Comparison of ENCODE assay signal across 1 cellular context in the genomic region with DNA sequence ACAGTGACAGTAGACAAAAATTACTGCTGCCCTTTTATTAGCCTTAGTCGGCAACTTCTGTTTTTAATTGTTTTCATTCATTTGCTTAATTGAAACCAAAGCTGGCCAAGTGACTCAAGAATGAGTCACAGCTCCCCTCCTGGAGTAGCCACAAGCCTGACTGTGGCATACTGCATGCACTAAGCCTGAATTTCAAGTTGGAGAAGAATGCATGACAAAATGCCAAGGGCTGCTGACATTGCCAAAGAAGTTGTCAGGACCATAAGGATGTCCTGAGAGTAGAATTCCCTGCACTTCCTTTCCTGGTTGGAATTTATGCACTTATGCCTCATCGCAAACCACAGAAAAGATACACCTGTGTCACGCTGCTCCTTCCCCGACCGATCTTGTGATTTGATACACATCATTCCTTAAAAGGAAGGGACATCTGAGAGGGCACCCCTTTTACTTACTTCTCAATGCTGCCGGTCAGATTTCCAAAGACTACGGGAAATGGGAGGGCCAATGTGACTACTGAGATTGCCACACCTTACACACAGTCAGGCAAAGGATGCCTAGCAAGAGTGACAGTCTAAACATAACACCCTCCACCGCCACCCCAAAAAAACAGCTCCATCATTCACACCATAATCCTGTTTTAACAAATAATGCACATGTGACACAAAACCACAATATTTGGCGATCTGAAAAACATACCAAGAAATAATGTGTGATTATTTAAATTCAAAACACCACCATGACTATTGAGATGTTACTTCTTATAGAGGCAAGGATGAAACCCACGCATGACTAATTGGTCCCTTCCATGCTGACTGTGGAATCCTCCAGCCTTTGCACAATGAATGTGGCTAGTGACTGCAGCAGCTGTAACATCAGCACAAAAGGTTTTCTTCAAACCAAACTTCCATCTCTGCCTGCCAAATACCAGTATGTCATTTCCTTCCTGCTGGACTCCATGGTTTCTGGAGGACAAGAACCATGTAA.
A peak's percentile ranks its signal among the peaks of the same experiment; 100 is the strongest.
TF ChIP-seq lines count a peak whose summit lies in the region.

No MANE protein-coding gene starts in this region.

TF ChIP-seq in HEK293, 187 proteins besides CTCF, POLR2A, EP300 and RAD21 (continued from another document and continues in another):
- TF ChIP-seq ZNF155 (tag by site-specific recombination; IDR thresholded peaks at IDR 0.05) (no peak), ZBTB20 (tag by site-specific recombination; IDR thresholded peaks at IDR 0.05) (peak; percentile 27; the same call in 1 of the 2 replicates), GFI1B (tag by site-specific recombination; IDR thresholded peaks at IDR 0.05) (peak; percentile 45; the same call in 1 of the 2 replicates), ZNF157 (tag by site-specific recombination; IDR thresholded peaks at IDR 0.05) (no peak), ZNF239 (tag by site-specific recombination; IDR thresholded peaks at IDR 0.05) (no peak), ZNF112 (tag by site-specific recombination; IDR thresholded peaks at IDR 0.05) (no peak), ZNF830 (tag by site-specific recombination; IDR thresholded peaks at IDR 0.05; ENCODE audit: low read depth) (no peak), ZBTB48 (tag by site-specific recombination; IDR thresholded peaks at IDR 0.05) (no peak), SALL2 (tag by site-specific recombination; IDR thresholded peaks at IDR 0.05; ENCODE audit: borderline replicate concordance) (no peak), IKZF3 (tag by site-specific recombination; IDR thresholded peaks at IDR 0.05) (peak; percentile 78), ZNF549 (tag by site-specific recombination; IDR thresholded peaks at IDR 0.05) (no peak), ZNF707 (tag by site-specific recombination; IDR thresholded peaks at IDR 0.05) (no peak), ZNF10 (tag by site-specific recombination; IDR thresholded peaks at IDR 0.05) (no peak), BCL11B (tag by site-specific recombination; IDR thresholded peaks at IDR 0.05; ENCODE audit: low read depth) (no peak), ZNF404 (tag by site-specific recombination; IDR thresholded peaks at IDR 0.05) (no peak), SP7 (tag by site-specific recombination; IDR thresholded peaks at IDR 0.05) (peak; percentile 83), SETDB1 (IDR thresholded peaks at IDR 0.05; ENCODE audit: insufficient read length, low read length) (no peak), ZNF223 (tag by site-specific recombination; IDR thresholded peaks at IDR 0.05) (no peak), ZNF626 (tag by site-specific recombination; IDR thresholded peaks at IDR 0.05) (no peak), ZFP3 (tag by site-specific recombination; IDR thresholded peaks at IDR 0.05; ENCODE audit: low read depth) (no peak), ZNF654 (tag by site-specific recombination; IDR thresholded peaks at IDR 0.05; ENCODE audit: low read depth) (no peak), ZNF214 (tag by site-specific recombination; IDR thresholded peaks at IDR 0.05; ENCODE audit: borderline replicate concordance) (no peak), YY1 (tag by site-specific recombination; IDR thresholded peaks at IDR 0.05) (no peak), ZNF510 (tag by site-specific recombination; IDR thresholded peaks at IDR 0.05; ENCODE audit: insufficient replicate concordance) (no peak), ZNF555 (tag by site-specific recombination; conservative IDR thresholded peaks at IDR 0.05) (no peak), HOXC10 (CRISPR knock-in tag; IDR thresholded peaks at IDR 0.05) (no peak), ZNF473 (tag by site-specific recombination; IDR thresholded peaks at IDR 0.05) (no peak), OVOL3 (tag by site-specific recombination; IDR thresholded peaks at IDR 0.05) (no peak), ZNF701 (tag by site-specific recombination; IDR thresholded peaks at IDR 0.05) (no peak), SP2 (tag by site-specific recombination; IDR thresholded peaks at IDR 0.05) (no peak), ZNF785 (tag by site-specific recombination; IDR thresholded peaks at IDR 0.05) (no peak), ZNF792 (tag by site-specific recombination; IDR thresholded peaks at IDR 0.05) (no peak), ZNF335 (tag by site-specific recombination; conservative IDR thresholded peaks at IDR 0.05) (peak; percentile 75), KLF1 (tag by site-specific recombination; IDR thresholded peaks at IDR 0.05) (no peak), ZNF514 (tag by site-specific recombination; IDR thresholded peaks at IDR 0.05) (no peak), TRIM28 (IDR thresholded peaks at IDR 0.05; ENCODE audit: borderline replicate concordance, low read length) (no peak), SCRT2 (tag by site-specific recombination; IDR thresholded peaks at IDR 0.05) (no peak), ZNF624 (tag by site-specific recombination; IDR thresholded peaks at IDR 0.05) (no peak), ZNF19 (tag by site-specific recombination; IDR thresholded peaks at IDR 0.05; ENCODE audit: low read depth) (no peak)
- TF ChIP-seq, protein P1, sequence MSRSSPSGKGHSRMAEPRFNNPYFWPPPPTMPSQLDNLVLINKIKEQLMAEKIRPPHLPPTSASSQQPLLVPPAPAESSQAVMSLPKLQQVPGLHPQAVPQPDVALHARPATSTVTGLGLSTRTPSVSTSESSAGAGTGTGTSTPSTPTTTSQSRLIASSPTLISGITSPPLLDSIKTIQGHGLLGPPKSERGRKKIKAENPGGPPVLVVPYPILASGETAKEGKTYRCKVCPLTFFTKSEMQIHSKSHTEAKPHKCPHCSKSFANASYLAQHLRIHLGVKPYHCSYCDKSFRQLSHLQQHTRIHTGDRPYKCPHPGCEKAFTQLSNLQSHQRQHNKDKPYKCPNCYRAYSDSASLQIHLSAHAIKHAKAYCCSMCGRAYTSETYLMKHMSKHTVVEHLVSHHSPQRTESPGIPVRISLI (tag by site-specific recombination; IDR thresholded peaks at IDR 0.05): no peak
- TF ChIP-seq, protein P2, sequence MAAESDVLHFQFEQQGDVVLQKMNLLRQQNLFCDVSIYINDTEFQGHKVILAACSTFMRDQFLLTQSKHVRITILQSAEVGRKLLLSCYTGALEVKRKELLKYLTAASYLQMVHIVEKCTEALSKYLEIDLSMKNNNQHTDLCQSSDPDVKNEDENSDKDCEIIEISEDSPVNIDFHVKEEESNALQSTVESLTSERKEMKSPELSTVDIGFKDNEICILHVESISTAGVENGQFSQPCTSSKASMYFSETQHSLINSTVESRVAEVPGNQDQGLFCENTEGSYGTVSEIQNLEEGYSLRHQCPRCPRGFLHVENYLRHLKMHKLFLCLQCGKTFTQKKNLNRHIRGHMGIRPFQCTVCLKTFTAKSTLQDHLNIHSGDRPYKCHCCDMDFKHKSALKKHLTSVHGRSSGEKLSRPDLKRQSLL (tag by site-specific recombination; IDR thresholded peaks at IDR 0.05): no peak
- TF ChIP-seq, protein P3, sequence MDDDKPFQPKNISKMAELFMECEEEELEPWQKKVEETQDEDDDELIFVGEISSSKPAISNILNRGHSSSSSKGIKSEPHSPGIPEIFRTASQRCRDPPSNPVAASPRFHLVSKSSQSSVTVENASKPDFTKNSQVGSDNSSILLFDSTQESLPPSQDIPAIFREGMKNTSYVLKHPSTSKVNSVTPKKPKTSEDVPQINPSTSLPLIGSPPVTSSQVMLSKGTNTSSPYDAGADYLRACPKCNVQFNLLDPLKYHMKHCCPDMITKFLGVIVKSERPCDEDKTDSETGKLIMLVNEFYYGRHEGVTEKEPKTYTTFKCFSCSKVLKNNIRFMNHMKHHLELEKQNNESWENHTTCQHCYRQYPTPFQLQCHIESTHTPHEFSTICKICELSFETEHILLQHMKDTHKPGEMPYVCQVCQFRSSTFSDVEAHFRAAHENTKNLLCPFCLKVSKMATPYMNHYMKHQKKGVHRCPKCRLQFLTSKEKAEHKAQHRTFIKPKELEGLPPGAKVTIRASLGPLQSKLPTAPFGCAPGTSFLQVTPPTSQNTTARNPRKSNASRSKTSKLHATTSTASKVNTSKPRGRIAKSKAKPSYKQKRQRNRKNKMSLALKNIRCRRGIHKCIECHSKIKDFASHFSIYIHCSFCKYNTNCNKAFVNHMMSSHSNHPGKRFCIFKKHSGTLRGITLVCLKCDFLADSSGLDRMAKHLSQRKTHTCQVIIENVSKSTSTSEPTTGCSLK (tag by site-specific recombination; IDR thresholded peaks at IDR 0.05): no peak
- TF ChIP-seq, protein P4, sequence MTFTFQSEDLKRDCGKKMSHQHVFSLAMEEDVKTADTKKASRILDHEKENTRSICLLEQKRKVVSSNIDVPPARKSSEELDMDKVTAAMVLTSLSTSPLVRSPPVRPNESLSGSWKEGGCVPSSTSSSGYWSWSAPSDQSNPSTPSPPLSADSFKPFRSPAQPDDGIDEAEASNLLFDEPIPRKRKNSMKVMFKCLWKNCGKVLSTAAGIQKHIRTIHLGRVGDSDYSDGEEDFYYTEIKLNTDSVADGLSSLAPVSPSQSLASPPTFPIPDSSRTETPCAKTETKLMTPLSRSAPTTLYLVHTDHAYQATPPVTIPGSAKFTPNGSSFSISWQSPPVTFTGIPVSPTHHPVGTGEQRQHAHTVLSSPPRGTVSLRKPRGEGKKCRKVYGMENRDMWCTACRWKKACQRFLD (tag by site-specific recombination; IDR thresholded peaks at IDR 0.05): no peak
- TF ChIP-seq, protein P5, sequence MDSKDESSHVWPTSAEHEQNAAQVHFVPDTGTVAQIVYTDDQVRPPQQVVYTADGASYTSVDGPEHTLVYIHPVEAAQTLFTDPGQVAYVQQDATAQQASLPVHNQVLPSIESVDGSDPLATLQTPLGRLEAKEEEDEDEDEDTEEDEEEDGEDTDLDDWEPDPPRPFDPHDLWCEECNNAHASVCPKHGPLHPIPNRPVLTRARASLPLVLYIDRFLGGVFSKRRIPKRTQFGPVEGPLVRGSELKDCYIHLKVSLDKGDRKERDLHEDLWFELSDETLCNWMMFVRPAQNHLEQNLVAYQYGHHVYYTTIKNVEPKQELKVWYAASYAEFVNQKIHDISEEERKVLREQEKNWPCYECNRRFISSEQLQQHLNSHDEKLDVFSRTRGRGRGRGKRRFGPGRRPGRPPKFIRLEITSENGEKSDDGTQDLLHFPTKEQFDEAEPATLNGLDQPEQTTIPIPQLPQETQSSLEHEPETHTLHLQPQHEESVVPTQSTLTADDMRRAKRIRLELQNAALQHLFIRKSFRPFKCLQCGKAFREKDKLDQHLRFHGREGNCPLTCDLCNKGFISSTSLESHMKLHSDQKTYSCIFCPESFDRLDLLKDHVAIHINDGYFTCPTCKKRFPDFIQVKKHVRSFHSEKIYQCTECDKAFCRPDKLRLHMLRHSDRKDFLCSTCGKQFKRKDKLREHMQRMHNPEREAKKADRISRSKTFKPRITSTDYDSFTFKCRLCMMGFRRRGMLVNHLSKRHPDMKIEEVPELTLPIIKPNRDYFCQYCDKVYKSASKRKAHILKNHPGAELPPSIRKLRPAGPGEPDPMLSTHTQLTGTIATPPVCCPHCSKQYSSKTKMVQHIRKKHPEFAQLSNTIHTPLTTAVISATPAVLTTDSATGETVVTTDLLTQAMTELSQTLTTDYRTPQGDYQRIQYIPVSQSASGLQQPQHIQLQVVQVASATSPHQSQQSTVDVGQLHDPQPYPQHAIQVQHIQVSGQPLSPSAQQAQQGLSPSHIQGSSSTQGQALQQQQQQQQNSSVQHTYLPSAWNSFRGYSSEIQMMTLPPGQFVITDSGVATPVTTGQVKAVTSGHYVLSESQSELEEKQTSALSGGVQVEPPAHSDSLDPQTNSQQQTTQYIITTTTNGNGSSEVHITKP (tag by site-specific recombination; IDR thresholded peaks at IDR 0.05): peak; percentile 81
- TF ChIP-seq, protein P6, sequence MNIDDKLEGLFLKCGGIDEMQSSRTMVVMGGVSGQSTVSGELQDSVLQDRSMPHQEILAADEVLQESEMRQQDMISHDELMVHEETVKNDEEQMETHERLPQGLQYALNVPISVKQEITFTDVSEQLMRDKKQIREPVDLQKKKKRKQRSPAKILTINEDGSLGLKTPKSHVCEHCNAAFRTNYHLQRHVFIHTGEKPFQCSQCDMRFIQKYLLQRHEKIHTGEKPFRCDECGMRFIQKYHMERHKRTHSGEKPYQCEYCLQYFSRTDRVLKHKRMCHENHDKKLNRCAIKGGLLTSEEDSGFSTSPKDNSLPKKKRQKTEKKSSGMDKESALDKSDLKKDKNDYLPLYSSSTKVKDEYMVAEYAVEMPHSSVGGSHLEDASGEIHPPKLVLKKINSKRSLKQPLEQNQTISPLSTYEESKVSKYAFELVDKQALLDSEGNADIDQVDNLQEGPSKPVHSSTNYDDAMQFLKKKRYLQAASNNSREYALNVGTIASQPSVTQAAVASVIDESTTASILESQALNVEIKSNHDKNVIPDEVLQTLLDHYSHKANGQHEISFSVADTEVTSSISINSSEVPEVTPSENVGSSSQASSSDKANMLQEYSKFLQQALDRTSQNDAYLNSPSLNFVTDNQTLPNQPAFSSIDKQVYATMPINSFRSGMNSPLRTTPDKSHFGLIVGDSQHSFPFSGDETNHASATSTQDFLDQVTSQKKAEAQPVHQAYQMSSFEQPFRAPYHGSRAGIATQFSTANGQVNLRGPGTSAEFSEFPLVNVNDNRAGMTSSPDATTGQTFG (tag by site-specific recombination; IDR thresholded peaks at IDR 0.05; ENCODE audit: borderline replicate concordance): no peak
- TF ChIP-seq, protein P7, sequence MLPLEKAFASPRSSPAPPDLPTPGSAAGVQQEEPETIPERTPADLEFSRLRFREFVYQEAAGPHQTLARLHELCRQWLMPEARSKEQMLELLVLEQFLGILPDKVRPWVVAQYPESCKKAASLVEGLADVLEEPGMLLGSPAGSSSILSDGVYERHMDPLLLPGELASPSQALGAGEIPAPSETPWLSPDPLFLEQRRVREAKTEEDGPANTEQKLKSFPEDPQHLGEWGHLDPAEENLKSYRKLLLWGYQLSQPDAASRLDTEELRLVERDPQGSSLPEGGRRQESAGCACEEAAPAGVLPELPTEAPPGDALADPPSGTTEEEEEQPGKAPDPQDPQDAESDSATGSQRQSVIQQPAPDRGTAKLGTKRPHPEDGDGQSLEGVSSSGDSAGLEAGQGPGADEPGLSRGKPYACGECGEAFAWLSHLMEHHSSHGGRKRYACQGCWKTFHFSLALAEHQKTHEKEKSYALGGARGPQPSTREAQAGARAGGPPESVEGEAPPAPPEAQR (tag by site-specific recombination; IDR thresholded peaks at IDR 0.05): no peak
- TF ChIP-seq, protein P8, sequence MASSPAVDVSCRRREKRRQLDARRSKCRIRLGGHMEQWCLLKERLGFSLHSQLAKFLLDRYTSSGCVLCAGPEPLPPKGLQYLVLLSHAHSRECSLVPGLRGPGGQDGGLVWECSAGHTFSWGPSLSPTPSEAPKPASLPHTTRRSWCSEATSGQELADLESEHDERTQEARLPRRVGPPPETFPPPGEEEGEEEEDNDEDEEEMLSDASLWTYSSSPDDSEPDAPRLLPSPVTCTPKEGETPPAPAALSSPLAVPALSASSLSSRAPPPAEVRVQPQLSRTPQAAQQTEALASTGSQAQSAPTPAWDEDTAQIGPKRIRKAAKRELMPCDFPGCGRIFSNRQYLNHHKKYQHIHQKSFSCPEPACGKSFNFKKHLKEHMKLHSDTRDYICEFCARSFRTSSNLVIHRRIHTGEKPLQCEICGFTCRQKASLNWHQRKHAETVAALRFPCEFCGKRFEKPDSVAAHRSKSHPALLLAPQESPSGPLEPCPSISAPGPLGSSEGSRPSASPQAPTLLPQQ (tag by site-specific recombination; IDR thresholded peaks at IDR 0.05): peak; percentile 60; the same call in 1 of the 2 replicates
